8 cellular contexts compared by ENCODE assay signal in genomic region chr14:50001999-50002925, GRCh38.
DNase-seq lines count a peak whose midpoint lies in the region; ATAC-seq and TF ChIP-seq lines count a peak whose summit lies in the region.

No MANE protein-coding gene starts in this region.

- peaks cover 19% of the 10 kb centered on the region for H3K4me1 ChIP-seq in iPS-15b (ENCODE audit: control insufficient read depth, insufficient read depth, low read length)

- TF ChIP-seq CTCF in NB4 (IDR thresholded peaks at IDR 0.05; ENCODE audit: low read depth, low read length): no peak

- TF ChIP-seq POLR2A in NB4 (IDR thresholded peaks at IDR 0.05; ENCODE audit: extremely low read depth, insufficient read length): no peak

- no peaks in the 10 kb centered on the region for H3K9me3 ChIP-seq in iPS-15b (ENCODE audit: control insufficient read depth, insufficient read depth, low read length)

- H3K36me3 ChIP-seq in iPS-15b (ENCODE audit: control insufficient read depth, insufficient read depth, low read length): no peaks in the 10 kb centered on the region

- peak; percentile 65 for DNase-seq in NB4 (ENCODE audit: low read depth)
- peak; percentile 77 to 82 for DNase-seq in activated T-cell treated with anti-CD3 and anti-CD28 coated beads, Interleukin-2, amount 50 U/mL, for 48 hours
- peak in 2 of 3 donors; percentile 55 to 69 for DNase-seq in stimulated activated CD4-positive, alpha-beta T cell treated with anti-CD3 and anti-CD28 coated beads, TNF-alpha, amount 100 ng/mL, for 48 hours (ENCODE audit: low read depth in 3 of 3)
- DNase-seq in GF-D8 (lab: John Stamatoyannopoulos, UW): no peak
- no peak for DNase-seq in NCI-H1436 (lab: John Stamatoyannopoulos, UW)
- DNase-seq in OCI-M2 (lab: John Stamatoyannopoulos, UW; ENCODE audit: unreplicated experiment): no peak

- peaks cover 34% of the 10 kb centered on the region for H3K27me3 ChIP-seq in iPS-15b (ENCODE audit: control insufficient read depth, insufficient read depth, low read length)

- ATAC-seq in GM21390 (IDR thresholded peaks at IDR 0.05; ENCODE audit: unreplicated experiment): peak; percentile 38

- H3K9ac ChIP-seq in iPS-15b (ENCODE audit: low read depth, low read length): no peak overlapping the region

- peak overlapping the region; percentile 56 for H3K4me3 ChIP-seq in NB4 (ENCODE audit: low read depth, low read length)
- peak overlapping the region; percentile 62 for H3K4me3 ChIP-seq in iPS-15b (ENCODE audit: low read depth, low read length)

Comparison
In these comparisons a context has a peak if more than half of its experiments do, and no peak if none do; other contexts are left out.
1. DNase-seq: peak in NB4 (single experiment), activated T-cell treated with anti-CD3 and anti-CD28 coated beads, Interleukin-2, amount 50 U/mL, for 48 hours (2 of 2) and stimulated activated CD4-positive, alpha-beta T cell treated with anti-CD3 and anti-CD28 coated beads, TNF-alpha, amount 100 ng/mL, for 48 hours (2 of 3); none in GF-D8 (single experiment), NCI-H1436 (single experiment) and OCI-M2 (single experiment).